Comparison of ENCODE assay signal across 17 cellular contexts in genomic region chr15:62850318-62850717, GRCh38.
DNase-seq lines count a peak whose midpoint lies in the region; ATAC-seq and TF ChIP-seq lines count a peak whose summit lies in the region.
"Had no signal": no experiment of that assay in that cellular context is flagged by ENCODE, and none has a peak within 500 bp of the region (broad histone marks: within the 10 kb centered on the region; RNA-seq: fewer than 3 reads in every experiment).

No MANE protein-coding gene starts in this region.

- intact Hi-C loops in PC-9 (cut with micrococcal nuclease; ENCODE audit: unreplicated experiment) = loop anchor here (1.0 to 5.0 kb wide), 2 partner anchors 46 to 242 kb away; no protein-coding TSS in a partner anchor

- peak overlapping the region; percentile 90 for H4K8ac ChIP-seq in trophoblast cell (ENCODE audit: low read depth, low read length)

- peak overlapping the region; percentile 68 for H4K12ac ChIP-seq in trophoblast cell (ENCODE audit: low read depth, low read length)

- no peaks in the 10 kb centered on the region for H3K9me2 ChIP-seq in PC-9 (ENCODE audit: insufficient read depth)

- H3K79me2 ChIP-seq in PC-9 (ENCODE audit: low read depth) = peaks cover 15% of the 10 kb centered on the region
- H3K79me2 ChIP-seq in trophoblast cell (ENCODE audit: control insufficient read depth, insufficient read depth, low read length, poor library complexity) = peaks cover 21% of the 10 kb centered on the region

- no peak overlapping the region for H3K4me3 ChIP-seq in PC-9
- no peak overlapping the region for H3K4me3 ChIP-seq in trophoblast cell (ENCODE audit: low read depth, low read length)
- no peak overlapping the region for H3K4me3 ChIP-seq in coronary artery
- H3K4me3 ChIP-seq: colonic mucosa, MG63 had no signal

- H3K18ac ChIP-seq in trophoblast cell (ENCODE audit: low read length) = peak overlapping the region; percentile 96

- H2BK5ac ChIP-seq in trophoblast cell (ENCODE audit: low read depth, low read length, poor library complexity) = peak overlapping the region; percentile 100

- H3K9me3 ChIP-seq in PC-9 (ENCODE audit: insufficient read depth, low read depth) = no peaks in the 10 kb centered on the region
- peaks cover 1% of the 10 kb centered on the region for H3K9me3 ChIP-seq in trophoblast cell (ENCODE audit: insufficient read depth, low read depth, low read length)
- H3K9me3 ChIP-seq: colonic mucosa, MG63 had no signal

- H3K9ac ChIP-seq in trophoblast cell (ENCODE audit: low read length) = peak overlapping the region; percentile 59

- TF ChIP-seq CTCF in PC-9 (conservative IDR thresholded peaks at IDR 0.05) = no peak
- no peak for TF ChIP-seq CTCF in coronary artery (IDR thresholded peaks at IDR 0.05)

- H3K27ac ChIP-seq in PC-9 (peak overlapping the region; percentile 89), trophoblast cell (ENCODE audit: low read depth, low read length) (peak overlapping the region; percentile 99), coronary artery (no peak overlapping the region)
- H3K27ac ChIP-seq: colonic mucosa had no signal

- peak; percentile 63 for DNase-seq in G401 (ENCODE audit: low spot score)
- no peak for DNase-seq in PC-9
- DNase-seq in glomerular visceral epithelial cell (ENCODE audit: extremely low spot score) = peak; percentile 85
- DNase-seq in trophoblast cell = no peak
- DNase-seq in coronary artery (ENCODE audit: low spot score) = no peak
- DNase-seq in nucleus accumbens (lab: John Stamatoyannopoulos, UW) = no peak
- DNase-seq: activated B cell treated with CpG ODN at 0.5 μM for 24 hours; activated effector memory CD4-positive, alpha-beta T cell treated with Interleukin-2 at 50 U/mL for 16 hours; amygdala; colonic mucosa; erythroblast; glutamatergic neuron; NCI-H187; NCI-H524 had no signal

- H4K91ac ChIP-seq in trophoblast cell (ENCODE audit: low read depth, low read length) = peak overlapping the region; percentile 100

- no peaks in the 10 kb centered on the region for H3K27me3 ChIP-seq in PC-9 (ENCODE audit: insufficient read depth, low read depth)
- H3K27me3 ChIP-seq in trophoblast cell (ENCODE audit: insufficient read depth, low read length) = no peaks in the 10 kb centered on the region
- H3K27me3 ChIP-seq: colonic mucosa, MG63 had no signal

- peak overlapping the region; percentile 97 for H3K4ac ChIP-seq in trophoblast cell (ENCODE audit: low read depth, low read length)

- POLR2A ChIA-PET in PC-9 (lab: Charles Lee; ENCODE audit: unreplicated experiment) = interaction anchor here (0.7 to 0.9 kb wide), 2 partner anchors 68 to 108 kb away, joined by 3 read pairs; no protein-coding TSS in a partner anchor

- peaks cover 76% of the 10 kb centered on the region for H3K79me1 ChIP-seq in trophoblast cell (ENCODE audit: low read length)

- H4K20me1 ChIP-seq in PC-9 (ENCODE audit: insufficient read depth) = no peaks in the 10 kb centered on the region

- peak overlapping the region; percentile 100 for H2BK120ac ChIP-seq in trophoblast cell (ENCODE audit: insufficient read depth, low read length, poor library complexity)

- H3K23ac ChIP-seq in trophoblast cell (ENCODE audit: low read length) = peak overlapping the region; percentile 50

- H3K4me2 ChIP-seq in PC-9 (peak overlapping the region; percentile 72), trophoblast cell (ENCODE audit: low read length) (no peak overlapping the region)

- peak overlapping the region; percentile 94 for H2BK12ac ChIP-seq in trophoblast cell (ENCODE audit: low read length)

- peak overlapping the region; percentile 99 for H3K14ac ChIP-seq in trophoblast cell (ENCODE audit: low read length)

- ATAC-seq in HG03521 (IDR thresholded peaks at IDR 0.05; ENCODE audit: unreplicated experiment) (no peak), HG02678 (IDR thresholded peaks at IDR 0.05; ENCODE audit: unreplicated experiment) (no peak)

- H2AFZ ChIP-seq in PC-9 = no peak overlapping the region
- H2AFZ ChIP-seq in trophoblast cell (ENCODE audit: insufficient read depth, low read length, poor library complexity) = peak overlapping the region; percentile 20

- H3K4me1 ChIP-seq in PC-9 (replicated peaks; ENCODE audit: insufficient read depth) (peaks cover 88% of the 10 kb centered on the region), trophoblast cell (ENCODE audit: control insufficient read depth in 1 of 2, insufficient read depth in 2 of 2, low read length in 2 of 2) (peaks cover 32 to 35% of the 10 kb centered on the region in 2 experiments)
- H3K4me1 ChIP-seq: colonic mucosa had no signal

- H3F3A ChIP-seq in PC-9 (ENCODE audit: insufficient read depth, low read depth) = peaks cover 49% of the 10 kb centered on the region

- CTCF ChIA-PET in PC-9 (lab: Charles Lee) = no interaction called here

- in situ Hi-C loops in G401 (cut with HindIII; ENCODE audit: low sequenced_read_pairs) = no loop called here

- BruUV-seq in PC-9 (replicated peaks; lab: Mats Ljungman, UMichigan) = TSS peak; percentile 95

- H3K36me3 ChIP-seq in PC-9 (ENCODE audit: low read depth) = no peaks in the 10 kb centered on the region
- H3K36me3 ChIP-seq in trophoblast cell (ENCODE audit: control insufficient read depth in 1 of 2, insufficient read depth in 2 of 2, low read length in 2 of 2) = no peaks in the 10 kb centered on the region
- H3K36me3 ChIP-seq: colonic mucosa, MG63 had no signal

- no CpG with 5 or more reads among the region's 9 CpGs for WGBS in trophoblast cell (ENCODE audit: extremely low coverage, insufficient coverage, insufficient read length)

- H2AK5ac ChIP-seq in trophoblast cell (ENCODE audit: low read length) = peak overlapping the region; percentile 100

Comparison
In these comparisons a context has a peak if more than half of its experiments do, and no peak if none do; other contexts are left out.
1. DNase-seq: peak in G401 (single experiment) and glomerular visceral epithelial cell (single experiment); none in PC-9 (0 of 2), trophoblast cell (0 of 2), coronary artery (single experiment) and nucleus accumbens (0 of 56).
2. H3K27ac ChIP-seq: peak in PC-9 (single experiment) and trophoblast cell (single experiment); none in coronary artery (0 of 2).